Comparison of ENCODE assay signal across 8 cellular contexts in the genomic region with DNA sequence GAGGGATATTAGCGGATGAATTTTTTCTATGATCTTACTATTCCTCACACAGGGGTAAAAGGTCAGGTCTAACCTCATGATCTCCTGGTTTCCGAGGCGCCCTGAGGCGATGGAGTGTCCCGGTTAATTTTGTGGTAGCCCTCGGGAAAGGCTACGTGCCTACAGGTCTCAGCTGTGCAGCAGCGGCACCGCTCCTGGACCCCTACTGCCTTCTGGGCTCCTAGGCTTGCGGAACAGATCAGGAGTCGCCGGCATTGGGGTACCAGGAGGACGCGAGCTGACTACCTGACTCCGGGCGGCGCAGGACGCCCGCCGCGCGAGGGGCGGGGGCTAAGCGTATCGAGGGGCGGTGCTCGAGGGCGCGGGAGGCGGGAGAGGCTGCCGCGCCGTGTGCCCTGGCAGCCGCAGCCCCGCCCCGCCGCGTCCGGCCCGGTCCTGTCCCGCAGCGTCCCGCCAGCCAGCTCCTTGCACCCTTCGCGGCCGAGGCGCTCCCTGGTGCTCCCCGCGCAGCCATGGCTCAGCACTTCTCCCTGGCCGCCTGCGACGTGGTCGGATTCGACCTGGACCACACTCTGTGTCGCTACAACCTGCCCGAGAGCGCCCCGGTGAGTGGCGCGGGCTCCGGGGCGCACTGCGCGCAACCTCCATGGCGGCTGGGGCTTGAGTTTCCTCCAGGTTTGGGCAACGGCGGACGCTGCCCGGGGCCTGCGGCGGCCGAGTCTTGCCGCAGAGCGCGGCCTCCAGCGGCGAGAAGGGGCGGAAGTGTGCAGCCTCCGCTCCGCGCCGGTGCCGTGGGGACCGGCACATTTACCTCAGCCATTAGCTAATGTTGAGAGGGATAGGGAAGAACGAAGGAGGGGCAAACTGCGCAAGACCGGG. TPM values are rescaled to one million over a fixed set of nuclear protein-coding genes. Genes with fewer than 3 reads are reported as not detected.
DNase-seq lines count a peak whose midpoint lies in the region; ATAC-seq and TF ChIP-seq lines count a peak whose summit lies in the region.

A gene (plus strand): TSS at position 435 of the 879 bp plus-strand sequence. CDS start 78 bp downstream, at position 513.

- H3K36me3 Mint-ChIP-seq in activated T-helper 2 cell treated with anti-CD3 and anti-CD28 coated beads, Interferon-gamma antibody, Interleukin-2, Interleukin-4, amounts not matched to agents 10 μg/mL and 5 μg/mL and 100 μg/mL, durations not matched to agents 14 hours and 24 hours and 36 hours (ENCODE audit: low read depth), result peaks cover 34% of the 10 kb centered on the region

- no peaks in the 10 kb centered on the region for H3F3A ChIP-seq in neural cell (ENCODE audit: insufficient read depth, low read length, poor library complexity, severe bottlenecking)

- no peaks in the 10 kb centered on the region for H4K20me1 ChIP-seq in neural cell (ENCODE audit: insufficient read depth)

- TF ChIP-seq RAD21 in neural cell (conservative IDR thresholded peaks at IDR 0.05), result peak; percentile 56

- H3K9me3 ChIP-seq in neural cell (ENCODE audit: low read length) (no peaks in the 10 kb centered on the region), stomach smooth muscle (ENCODE audit: control insufficient read depth in 2 of 2, low read length in 2 of 2) (peaks cover 0 to 4% of the 10 kb centered on the region in 2 donors)

- peak; percentile 77 for DNase-seq in EH (ENCODE audit: low read depth)
- DNase-seq in KG1 (lab: John Stamatoyannopoulos, UW), result peak; percentile 83
- DNase-seq in RPMI8226, result peak; percentile 89
- DNase-seq in activated T-helper 2 cell treated with anti-CD3 and anti-CD28 coated beads, Interferon-gamma antibody, Interleukin-2, Interleukin-4, amounts not matched to agents 10 μg/mL and 5 μg/mL and 100 μg/mL, durations not matched to agents 14 hours and 24 hours and 36 hours (ENCODE audit: low spot score), result peak; percentile 83
- peak; percentile 55 for DNase-seq in fibroblast of the aortic adventitia (ENCODE audit: low read depth)

- ATAC-seq in GM21737 (IDR thresholded peaks at IDR 0.05; ENCODE audit: unreplicated experiment), result peak; percentile 89

- H3K4me2 ChIP-seq in neural cell (ENCODE audit: low read length), result peak within 1 kb of the TSS; percentile 35

- no peak for TF ChIP-seq EP300 in neural cell (conservative IDR thresholded peaks at IDR 0.05; ENCODE audit: poor library complexity, severe bottlenecking)

- H3K4me1 ChIP-seq in stomach smooth muscle (ENCODE audit: control insufficient read depth, insufficient read depth, low read length), result peaks cover 15% of the 10 kb centered on the region

- peak within 1 kb of the TSS; percentile 89 for H3K4me3 Mint-ChIP-seq in activated T-helper 2 cell treated with anti-CD3 and anti-CD28 coated beads, Interferon-gamma antibody, Interleukin-2, Interleukin-4, amounts not matched to agents 10 μg/mL and 5 μg/mL and 100 μg/mL, durations not matched to agents 14 hours and 24 hours and 36 hours (ENCODE audit: low read depth)

- peak within 1 kb of the TSS; percentile 59 for H2AFZ ChIP-seq in neural cell (ENCODE audit: low read depth, low read length)

- H3K9me3 Mint-ChIP-seq in activated T-helper 2 cell treated with anti-CD3 and anti-CD28 coated beads, Interferon-gamma antibody, Interleukin-2, Interleukin-4, amounts not matched to agents 10 μg/mL and 5 μg/mL and 100 μg/mL, durations not matched to agents 14 hours and 24 hours and 36 hours, result peaks cover 12% of the 10 kb centered on the region

- H3K79me2 ChIP-seq in neural cell (replicated peaks; ENCODE audit: insufficient read depth, low read length), result no peaks in the 10 kb centered on the region

- H3K27ac ChIP-seq in neural cell (ENCODE audit: low read length), result peak within 1 kb of the TSS; percentile 29
- H3K27ac ChIP-seq in stomach smooth muscle (ENCODE audit: low read length), result peak within 1 kb of the TSS; percentile 89

- H3K4me3 ChIP-seq in fibroblast of the aortic adventitia (ENCODE audit: low read depth, low read length), result peak within 1 kb of the TSS; percentile 84
- H3K4me3 ChIP-seq in neural cell (ENCODE audit: low read length), result peak within 1 kb of the TSS; percentile 91
- peak within 1 kb of the TSS; percentile 72 to 90 for H3K4me3 ChIP-seq in stomach smooth muscle (ENCODE audit: low read length in 2 of 2)

- peaks cover 55% of the 10 kb centered on the region for H3K4me1 Mint-ChIP-seq in activated T-helper 2 cell treated with anti-CD3 and anti-CD28 coated beads, Interferon-gamma antibody, Interleukin-2, Interleukin-4, amounts not matched to agents 10 μg/mL and 5 μg/mL and 100 μg/mL, durations not matched to agents 14 hours and 24 hours and 36 hours (ENCODE audit: low read depth)

- H3K36me3 ChIP-seq in neural cell (ENCODE audit: insufficient read depth, low read length) (no peaks in the 10 kb centered on the region), stomach smooth muscle (ENCODE audit: control insufficient read depth in 2 of 2, insufficient read depth in 2 of 2, low read length in 2 of 2) (no peaks in the 10 kb centered on the region)

- peak within 1 kb of the TSS; percentile 72 for H3K9ac ChIP-seq in neural cell (ENCODE audit: low read length)
- H3K9ac ChIP-seq in stomach smooth muscle (ENCODE audit: low read length in 2 of 2), result peak within 1 kb of the TSS; percentile 78 to 83

- TF ChIP-seq CTCF in fibroblast of the aortic adventitia (IDR thresholded peaks at IDR 0.05; ENCODE audit: insufficient read depth, low read length), result peak; percentile 13
- peak; percentile 79 for TF ChIP-seq CTCF in neural cell (IDR thresholded peaks at IDR 0.05; ENCODE audit: poor library complexity, severe bottlenecking)

- no peaks in the 10 kb centered on the region for H3K9me2 ChIP-seq in neural cell (ENCODE audit: insufficient read depth, low read length)

- intact Hi-C loops in activated T-helper 2 cell treated with anti-CD3 and anti-CD28 coated beads, Interferon-gamma antibody, Interleukin-2, Interleukin-4, amounts not matched to agents 10 μg/mL and 5 μg/mL and 100 μg/mL, durations not matched to agents 14 hours and 24 hours and 36 hours (cut with micrococcal nuclease), result loop anchor here (1.0 to 5.0 kb wide), 4 partner anchors 10 to 470 kb away; a partner anchor contains a TSS

- peak within 1 kb of the TSS; percentile 89 for H3K27ac Mint-ChIP-seq in activated T-helper 2 cell treated with anti-CD3 and anti-CD28 coated beads, Interferon-gamma antibody, Interleukin-2, Interleukin-4, amounts not matched to agents 10 μg/mL and 5 μg/mL and 100 μg/mL, durations not matched to agents 14 hours and 24 hours and 36 hours

- no peaks in the 10 kb centered on the region for H3K27me3 Mint-ChIP-seq in activated T-helper 2 cell treated with anti-CD3 and anti-CD28 coated beads, Interferon-gamma antibody, Interleukin-2, Interleukin-4, amounts not matched to agents 10 μg/mL and 5 μg/mL and 100 μg/mL, durations not matched to agents 14 hours and 24 hours and 36 hours (ENCODE audit: low read depth)

- H3K27me3 ChIP-seq in neural cell (ENCODE audit: insufficient read depth, low read depth, low read length), result no peaks in the 10 kb centered on the region
- H3K27me3 ChIP-seq in stomach smooth muscle (ENCODE audit: control insufficient read depth in 1 of 2, insufficient read depth in 2 of 2, low read length in 2 of 2), result no peaks in the 10 kb centered on the region

TF ChIP-seq in neural cell, 6 proteins besides CTCF, POLR2A, EP300 and RAD21:
- TF ChIP-seq EZH2 (IDR thresholded peaks at IDR 0.05; ENCODE audit: borderline replicate concordance, insufficient read depth, low read length, poor library complexity, severe bottlenecking), result no peak
- TF ChIP-seq, protein P1, sequence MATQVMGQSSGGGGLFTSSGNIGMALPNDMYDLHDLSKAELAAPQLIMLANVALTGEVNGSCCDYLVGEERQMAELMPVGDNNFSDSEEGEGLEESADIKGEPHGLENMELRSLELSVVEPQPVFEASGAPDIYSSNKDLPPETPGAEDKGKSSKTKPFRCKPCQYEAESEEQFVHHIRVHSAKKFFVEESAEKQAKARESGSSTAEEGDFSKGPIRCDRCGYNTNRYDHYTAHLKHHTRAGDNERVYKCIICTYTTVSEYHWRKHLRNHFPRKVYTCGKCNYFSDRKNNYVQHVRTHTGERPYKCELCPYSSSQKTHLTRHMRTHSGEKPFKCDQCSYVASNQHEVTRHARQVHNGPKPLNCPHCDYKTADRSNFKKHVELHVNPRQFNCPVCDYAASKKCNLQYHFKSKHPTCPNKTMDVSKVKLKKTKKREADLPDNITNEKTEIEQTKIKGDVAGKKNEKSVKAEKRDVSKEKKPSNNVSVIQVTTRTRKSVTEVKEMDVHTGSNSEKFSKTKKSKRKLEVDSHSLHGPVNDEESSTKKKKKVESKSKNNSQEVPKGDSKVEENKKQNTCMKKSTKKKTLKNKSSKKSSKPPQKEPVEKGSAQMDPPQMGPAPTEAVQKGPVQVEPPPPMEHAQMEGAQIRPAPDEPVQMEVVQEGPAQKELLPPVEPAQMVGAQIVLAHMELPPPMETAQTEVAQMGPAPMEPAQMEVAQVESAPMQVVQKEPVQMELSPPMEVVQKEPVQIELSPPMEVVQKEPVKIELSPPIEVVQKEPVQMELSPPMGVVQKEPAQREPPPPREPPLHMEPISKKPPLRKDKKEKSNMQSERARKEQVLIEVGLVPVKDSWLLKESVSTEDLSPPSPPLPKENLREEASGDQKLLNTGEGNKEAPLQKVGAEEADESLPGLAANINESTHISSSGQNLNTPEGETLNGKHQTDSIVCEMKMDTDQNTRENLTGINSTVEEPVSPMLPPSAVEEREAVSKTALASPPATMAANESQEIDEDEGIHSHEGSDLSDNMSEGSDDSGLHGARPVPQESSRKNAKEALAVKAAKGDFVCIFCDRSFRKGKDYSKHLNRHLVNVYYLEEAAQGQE (IDR thresholded peaks at IDR 0.05; ENCODE audit: borderline replicate concordance), result peak; percentile 39
- no peak for TF ChIP-seq TAF1 (IDR thresholded peaks at IDR 0.05; ENCODE audit: low read depth)
- TF ChIP-seq SMC3 (conservative IDR thresholded peaks at IDR 0.05; ENCODE audit: poor library complexity), result peak; percentile 55
- peak; percentile 21 for TF ChIP-seq POLR2AphosphoS5 (IDR thresholded peaks at IDR 0.05)
- TF ChIP-seq MXI1 (conservative IDR thresholded peaks at IDR 0.05; ENCODE audit: poor library complexity, severe bottlenecking), result peak; percentile 63
TF ChIP-seq in neural cell: peak in this region for 4.

RNA-seq across cellular contexts. Expression of the gene that starts here (rescaled TPM):
- 44.1 and 50.4 TPM in 2 replicates for total RNA-seq in activated T-helper 2 cell treated with anti-CD3 and anti-CD28 coated beads, Interferon-gamma antibody, Interleukin-2, Interleukin-4, amounts not matched to agents 10 μg/mL and 5 μg/mL and 100 μg/mL, durations not matched to agents 14 hours and 24 hours and 36 hours
- total RNA-seq in fibroblast of the aortic adventitia (ENCODE audit: low replicate concordance), result 7.2 and 14.0 TPM in 2 replicates
- polyA plus RNA-seq in neural cell, result 0.78 and 1.3 TPM in 2 replicates
- polyA minus RNA-seq in neural cell, result 1.2 and 2.3 TPM in 2 replicates

Comparison
In these comparisons a context has a peak if more than half of its experiments do, and no peak if none do; other contexts are left out.
1. Peak in every context shown above with its lines: DNase-seq, ATAC-seq, H3K4me3 ChIP-seq and H3K27ac ChIP-seq.